36 cellular contexts compared by ENCODE assay signal in the genomic region with DNA sequence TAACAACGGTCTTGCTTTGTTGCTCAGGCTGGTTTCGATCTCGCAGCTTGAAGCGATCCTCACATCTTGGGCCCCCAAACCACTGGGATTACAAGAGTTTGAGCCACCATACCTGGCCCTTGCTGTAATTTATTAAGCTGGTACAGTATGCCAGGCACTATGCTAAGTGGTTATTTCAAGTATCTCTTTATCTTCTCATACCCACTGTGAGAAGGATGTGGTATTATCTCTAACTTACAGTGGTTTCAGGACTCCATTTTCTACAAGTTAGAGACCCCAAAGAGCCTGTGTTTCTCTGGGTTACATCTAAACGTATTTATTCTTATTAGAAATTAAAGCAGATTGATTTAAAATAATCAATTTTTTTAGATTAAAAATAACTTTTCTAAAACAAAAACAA. TPM values are rescaled to one million over a fixed set of nuclear protein-coding genes. Genes with fewer than 3 reads are reported as not detected.
DNase-seq lines count a peak whose midpoint lies in the region; ATAC-seq, FAIRE-seq and TF ChIP-seq lines count a peak whose summit lies in the region.
"Had no signal": no experiment of that assay in that cellular context is flagged by ENCODE, and none has a peak within 500 bp of the region (broad histone marks: within the 10 kb centered on the region; RNA-seq: fewer than 3 reads in every experiment).

No MANE protein-coding gene starts in this region.

- peak; percentile 46 for FAIRE-seq in urothelium cell line (lab: Jason Lieb, UNC)
- FAIRE-seq: A204.1, A549, D721Med had no signal

- H3K27me3 Mint-ChIP-seq in activated naive CD8-positive, alpha-beta T cell treated with anti-CD3 and anti-CD28 coated beads, Interleukin-2, amount 10 ng/mL, durations not matched to agents 7 days and 5 days, result no peaks in the 10 kb centered on the region
- H3K27me3 Mint-ChIP-seq in activated naive CD8-positive, alpha-beta T cell treated with anti-CD3 and anti-CD28 coated beads for 36 hours, result no peaks in the 10 kb centered on the region
- H3K27me3 Mint-ChIP-seq: B cell; CD4-positive, alpha-beta memory T cell; CD4-positive, alpha-beta T cell; CD4-positive, CD25-positive, alpha-beta regulatory T cell; CD8-positive, alpha-beta memory T cell had no signal

- peaks cover 4% of the 10 kb centered on the region for H3K4me1 Mint-ChIP-seq in activated naive CD8-positive, alpha-beta T cell treated with anti-CD3 and anti-CD28 coated beads, Interleukin-2, amount 10 ng/mL, durations not matched to agents 7 days and 5 days
- no peaks in the 10 kb centered on the region for H3K4me1 Mint-ChIP-seq in activated naive CD8-positive, alpha-beta T cell treated with anti-CD3 and anti-CD28 coated beads for 36 hours
- H3K4me1 Mint-ChIP-seq: B cell; CD14-positive monocyte; CD8-positive, alpha-beta memory T cell had no signal

- H3K79me2 ChIP-seq in DND-41 (ENCODE audit: insufficient read depth, low read length), result no peaks in the 10 kb centered on the region

- peaks cover 94% of the 10 kb centered on the region for H3K36me3 ChIP-seq in DND-41 (ENCODE audit: insufficient read depth, low read length)
- H3K36me3 ChIP-seq in breast epithelium, result peaks cover 25% of the 10 kb centered on the region

- POLR2A ChIA-PET in activated naive CD8-positive, alpha-beta T cell treated with anti-CD3 and anti-CD28 coated beads, Interleukin-2, amount 10 ng/mL, durations not matched to agents 7 days and 5 days (lab: Charles Lee), result interaction anchor here (0.7 to 1.6 kb wide), 2 partner anchors 8 to 247 kb away, joined by 3 to 7 read pairs; a partner anchor contains a TSS

- no peak for TF ChIP-seq CTCF in DND-41 (IDR thresholded peaks at IDR 0.05; ENCODE audit: borderline replicate concordance, extremely low read depth, low read length, poor library complexity, severe bottlenecking)
- no peak for TF ChIP-seq CTCF in breast epithelium (IDR thresholded peaks at IDR 0.05)
- TF ChIP-seq CTCF in GM20000 (IDR thresholded peaks at IDR 0.05; ENCODE audit: extremely low read depth, missing control alignments), result no peak

- no peak overlapping the region for H3K4me2 ChIP-seq in DND-41 (ENCODE audit: insufficient read depth, low read length)
- H3K4me2 ChIP-seq: A549; BLaER1; BLaER1 treated with 17β-estradiol and CSF1 and Interleukin-3, amounts not matched to agents 10 nM and 100 nM had no signal

- H2AFZ ChIP-seq in DND-41 (ENCODE audit: low read depth, low read length), result no peak overlapping the region

- H3K27ac Mint-ChIP-seq in activated naive CD8-positive, alpha-beta T cell treated with anti-CD3 and anti-CD28 coated beads, Interleukin-2, amount 10 ng/mL, durations not matched to agents 7 days and 5 days, result peak overlapping the region; percentile 43
- H3K27ac Mint-ChIP-seq in activated naive CD8-positive, alpha-beta T cell treated with anti-CD3 and anti-CD28 coated beads for 36 hours, result no peak overlapping the region
- H3K27ac Mint-ChIP-seq: B cell; CD14-positive monocyte; CD4-positive, alpha-beta memory T cell; CD4-positive, alpha-beta T cell; CD4-positive, CD25-positive, alpha-beta regulatory T cell; CD8-positive, alpha-beta memory T cell; CD8-positive, alpha-beta T cell had no signal

- H4K20me1 ChIP-seq in DND-41 (ENCODE audit: insufficient read depth, low read length), result peaks cover 2% of the 10 kb centered on the region; the same call in 1 of the 2 replicates

- H3K4me3 ChIP-seq in DND-41 (ENCODE audit: low read depth in 1 of 2, low read length in 2 of 2), result no peak overlapping the region
- H3K4me3 ChIP-seq in Jurkat, Clone E6-1 (ENCODE audit: low read length), result no peak overlapping the region
- H3K4me3 ChIP-seq in breast epithelium, result no peak overlapping the region
- H3K4me3 ChIP-seq: A549; BLaER1; BLaER1 treated with 17β-estradiol and CSF1 and Interleukin-3, amounts not matched to agents 10 nM and 100 nM had no signal

- intact Hi-C loops in breast epithelium (cut with DNase I; ENCODE audit: low total_unique reads), result no loop called here

- no peak for DNase-seq in activated naive CD8-positive, alpha-beta T cell treated with anti-CD3 and anti-CD28 coated beads, Interleukin-2, amount 10 ng/mL, durations not matched to agents 7 days and 5 days
- no peak for DNase-seq in activated naive CD8-positive, alpha-beta T cell treated with anti-CD3 and anti-CD28 coated beads for 36 hours
- no peak for DNase-seq in DND-41
- peak; percentile 51 for DNase-seq in Jurkat, Clone E6-1 (ENCODE audit: low read depth, low spot score)
- no peak for DNase-seq in urothelium cell line (ENCODE audit: low spot score)
- DNase-seq in breast epithelium (ENCODE audit: low spot score in 2 of 2), result no peak
- no peak for DNase-seq in GM20000 (ENCODE audit: low spot score)
- DNase-seq in SKM-1 treated with dmso at 0.1 percent for 144 hours (lab: John Stamatoyannopoulos, UW; ENCODE audit: unreplicated experiment), result no peak
- DNase-seq: 8988T; ACHN; AML-193; BE2C; C1 segment of cervical spinal cord; Caco-2; Calu3; CD4-positive, alpha-beta memory T cell; CD4-positive, alpha-beta T cell; CD4-positive, CD25-positive, alpha-beta regulatory T cell; CD8-positive, alpha-beta memory T cell; CD8-positive, alpha-beta T cell; COR-L47; DMS 273 treated with DMSO at 0.1 percent for 48 hours; DMS153; DMS53; DMS79; DMS79 treated with DMSO at 0.1 percent for 48 hours; EL had no signal

- no peak overlapping the region for H3K9ac ChIP-seq in DND-41 (ENCODE audit: low read depth, low read length)
- H3K9ac ChIP-seq: BLaER1; BLaER1 treated with 17β-estradiol and CSF1 and Interleukin-3, amounts not matched to agents 10 nM and 100 nM had no signal

- H3K9me3 ChIP-seq in DND-41 (ENCODE audit: insufficient read depth, low read length, severe bottlenecking) (no peaks in the 10 kb centered on the region), breast epithelium (no peaks in the 10 kb centered on the region)
- H3K9me3 ChIP-seq: A549; BE2C; BLaER1; BLaER1 treated with 17β-estradiol and CSF1 and Interleukin-3, amounts not matched to agents 10 nM and 100 nM; Caco-2 had no signal

- no peak overlapping the region for H3K4me3 Mint-ChIP-seq in activated naive CD8-positive, alpha-beta T cell treated with anti-CD3 and anti-CD28 coated beads, Interleukin-2, amount 10 ng/mL, durations not matched to agents 7 days and 5 days
- no peak overlapping the region for H3K4me3 Mint-ChIP-seq in activated naive CD8-positive, alpha-beta T cell treated with anti-CD3 and anti-CD28 coated beads for 36 hours
- H3K4me3 Mint-ChIP-seq: B cell; CD14-positive monocyte; CD4-positive, alpha-beta memory T cell; CD4-positive, alpha-beta T cell; CD4-positive, CD25-positive, alpha-beta regulatory T cell; CD8-positive, alpha-beta memory T cell; CD8-positive, alpha-beta T cell had no signal

- peaks cover 16% of the 10 kb centered on the region for H3K36me3 Mint-ChIP-seq in activated naive CD8-positive, alpha-beta T cell treated with anti-CD3 and anti-CD28 coated beads, Interleukin-2, amount 10 ng/mL, durations not matched to agents 7 days and 5 days
- H3K36me3 Mint-ChIP-seq in activated naive CD8-positive, alpha-beta T cell treated with anti-CD3 and anti-CD28 coated beads for 36 hours, result peaks cover 16% of the 10 kb centered on the region

- ATAC-seq in activated naive CD8-positive, alpha-beta T cell treated with anti-CD3 and anti-CD28 coated beads, Interleukin-2, amount 10 ng/mL, durations not matched to agents 7 days and 5 days (ENCODE audit: low read depth), result no peak
- peak; percentile 37; the same call in 1 of the 3 replicates for ATAC-seq in DND-41 (ENCODE audit: insufficient read depth, low read depth)
- ATAC-seq: A549; CD8-positive, alpha-beta T cell had no signal

- H3K27me3 ChIP-seq in DND-41 (ENCODE audit: insufficient read depth, low read length, poor library complexity) (no peaks in the 10 kb centered on the region), breast epithelium (no peaks in the 10 kb centered on the region)
- H3K27me3 ChIP-seq: BE2C; BLaER1; BLaER1 treated with 17β-estradiol and CSF1 and Interleukin-3, amounts not matched to agents 10 nM and 100 nM had no signal

- H3K27ac ChIP-seq in DND-41 (ENCODE audit: low read length), result no peak overlapping the region
- H3K27ac ChIP-seq in breast epithelium, result no peak overlapping the region
- H3K27ac ChIP-seq: 22Rv1; A549; BLaER1; BLaER1 treated with 17β-estradiol and CSF1 and Interleukin-3, amounts not matched to agents 10 nM and 100 nM; C4-2B had no signal

- TF ChIP-seq POLR2A in breast epithelium (IDR thresholded peaks at IDR 0.05), result no peak

- H3K4me1 ChIP-seq in DND-41 (ENCODE audit: insufficient read depth, low read length) (no peaks in the 10 kb centered on the region), breast epithelium (no peaks in the 10 kb centered on the region)
- H3K4me1 ChIP-seq: A549, BE2C, BLaER1, Caco-2 had no signal

- H3K9me3 Mint-ChIP-seq in activated naive CD8-positive, alpha-beta T cell treated with anti-CD3 and anti-CD28 coated beads, Interleukin-2, amount 10 ng/mL, durations not matched to agents 7 days and 5 days, result no peaks in the 10 kb centered on the region
- no peaks in the 10 kb centered on the region for H3K9me3 Mint-ChIP-seq in activated naive CD8-positive, alpha-beta T cell treated with anti-CD3 and anti-CD28 coated beads for 36 hours
- H3K9me3 Mint-ChIP-seq: CD14-positive monocyte; CD4-positive, alpha-beta memory T cell; CD4-positive, alpha-beta T cell; CD4-positive, CD25-positive, alpha-beta regulatory T cell; CD8-positive, alpha-beta memory T cell; CD8-positive, alpha-beta T cell had no signal

RNA-seq across cellular contexts. Expression of a gene that starts 8.1 kb away (rescaled TPM):
- total RNA-seq in activated naive CD8-positive, alpha-beta T cell treated with anti-CD3 and anti-CD28 coated beads, Interleukin-2, amount 10 ng/mL, durations not matched to agents 7 days and 5 days, result 10 to 100 TPM; 20.8 TPM
- total RNA-seq in activated naive CD8-positive, alpha-beta T cell treated with anti-CD3 and anti-CD28 coated beads for 36 hours, result 10 to 100 TPM in 1 of 2 experiments, 1 to 10 TPM in 1; 9.7 to 11.1 TPM
- polyA plus RNA-seq in Jurkat, Clone E6-1 (2012; ENCODE audit: insufficient read depth, insufficient read length), result 33.3 TPM
- 10 to 100 TPM; 14.0 to 23.0 (median 19.7) TPM for total RNA-seq in breast epithelium

RNA-seq across cellular contexts. Expression of a gene that starts 49.3 kb away (rescaled TPM):
- 10 to 100 TPM; 40.8 to 43.1 TPM for total RNA-seq in activated naive CD8-positive, alpha-beta T cell treated with anti-CD3 and anti-CD28 coated beads, Interleukin-2, amount 10 ng/mL, durations not matched to agents 7 days and 5 days
- total RNA-seq in activated naive CD8-positive, alpha-beta T cell treated with anti-CD3 and anti-CD28 coated beads for 36 hours, result 10 to 100 TPM; 24.9 to 26.0 TPM
- 35.6 TPM for polyA plus RNA-seq in Jurkat, Clone E6-1 (2012; ENCODE audit: insufficient read depth, insufficient read length)
- total RNA-seq in breast epithelium, result 10 to 100 TPM; 28.6 to 46.1 (median 35.1) TPM
